In the genomic region with DNA sequence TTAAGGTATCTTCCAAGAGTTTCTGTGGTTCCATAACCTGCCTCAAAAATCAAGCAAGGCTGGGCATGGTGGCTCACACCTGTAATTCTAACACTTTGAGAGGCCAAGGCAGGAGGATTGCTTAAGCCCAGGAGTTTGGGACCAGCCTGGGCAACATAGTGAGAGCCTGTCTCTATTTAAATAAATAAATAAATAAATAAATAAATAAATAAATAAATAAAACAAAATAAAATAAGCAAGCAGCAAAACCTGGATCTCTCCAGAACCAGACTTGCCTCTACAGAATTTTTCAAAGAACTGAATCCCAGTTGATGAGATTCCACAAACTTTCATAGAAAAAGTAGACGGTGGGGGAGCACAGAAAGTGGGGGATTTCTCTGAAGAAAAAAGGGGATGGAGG, we compare ENCODE assay signal across 17 cellular contexts. TPM values are rescaled to one million over a fixed set of nuclear protein-coding genes. Genes with fewer than 3 reads are reported as not detected.
DNase-seq lines count a peak whose midpoint lies in the region; ATAC-seq, FAIRE-seq and TF ChIP-seq lines count a peak whose summit lies in the region.
"Had no signal": no experiment of that assay in that cellular context is flagged by ENCODE, and none has a peak within 500 bp of the region (broad histone marks: within the 10 kb centered on the region; RNA-seq: fewer than 3 reads in every experiment).

No MANE protein-coding gene starts in this region.

- H3K4me2 ChIP-seq in A549, result no peak overlapping the region
- H3K4me2 ChIP-seq in BLaER1 treated with 17β-estradiol and CSF1 and Interleukin-3, amounts not matched to agents 10 nM and 100 nM, result peak overlapping the region in 2 of 11 experiments; percentile 1 to 39; a peak in 1 of 22 replicates

- peaks cover 9% of the 10 kb centered on the region for H3K36me3 Mint-ChIP-seq in T-helper 17 cell (ENCODE audit: low read depth)
- H3K36me3 Mint-ChIP-seq in nephron (ENCODE audit: low read depth), result peaks cover 47% of the 10 kb centered on the region

- H3K27me3 Mint-ChIP-seq in T-helper 17 cell, result no peaks in the 10 kb centered on the region
- H3K27me3 Mint-ChIP-seq in nephron (ENCODE audit: low read depth), result no peaks in the 10 kb centered on the region
- H3K27me3 Mint-ChIP-seq: CD4-positive, CD25-positive, alpha-beta regulatory T cell had no signal

- H3K27me3 ChIP-seq in BLaER1 treated with 17β-estradiol and CSF1 and Interleukin-3, amounts not matched to agents 10 nM and 100 nM, result no peaks in the 10 kb centered on the region; a peak in 1 of 22 replicates

- ATAC-seq in A549 (no peak), T-helper 17 cell (no peak)

- POLR2A ChIA-PET in A549 (lab: Yijun Ruan, JAX), result no interaction called here

- H3K9me3 ChIP-seq in A549, result peaks cover 32% of the 10 kb centered on the region
- peaks cover 29 to 55% (median 50%) of the 10 kb centered on the region in 11 experiments for H3K9me3 ChIP-seq in BLaER1 treated with 17β-estradiol and CSF1 and Interleukin-3, amounts not matched to agents 10 nM and 100 nM (replicated peaks in 1 of 11)
- no peaks in the 10 kb centered on the region for H3K9me3 ChIP-seq in T-helper 17 cell (ENCODE audit: control insufficient read depth, low read length, poor library complexity, severe bottlenecking)

- no peak for TF ChIP-seq POLR2A in A549 (IDR thresholded peaks at IDR 0.05; ENCODE audit: low read length)

- TF ChIP-seq CTCF in A549 (IDR thresholded peaks at IDR 0.05), result no peak
- TF ChIP-seq CTCF in nephron (IDR thresholded peaks at IDR 0.05; ENCODE audit: unreplicated experiment in 3 of 3), result no peak
- no peak for TF ChIP-seq CTCF in GM10266 (IDR thresholded peaks at IDR 0.05; ENCODE audit: control insufficient read depth, insufficient read depth, low read depth, missing control alignments)

- CTCF ChIA-PET in A549 (lab: Yijun Ruan, JAX), result interaction anchor here (0.7 to 2.0 kb wide), 3 partner anchors 35 to 152 kb away, joined by 3 to 5 read pairs (median 4); no protein-coding TSS in a partner anchor

- H3K9me3 Mint-ChIP-seq in nephron, result peaks cover 19% of the 10 kb centered on the region

- no peak for TF ChIP-seq RAD21 in A549 (conservative IDR thresholded peaks at IDR 0.05 in 1 of 2, IDR thresholded peaks at IDR 0.05 in 1 of 2)

- DNase-seq in A549 (ENCODE audit: low read depth in 1 of 2, low spot score in 1 of 2) (no peak), T-helper 17 cell (no peak), GM10266 (ENCODE audit: extremely low spot score) (no peak), DMS53 (lab: John Stamatoyannopoulos, UW) (no peak), NCI-H1436 (lab: John Stamatoyannopoulos, UW) (no peak)
- DNase-seq: CD4-positive, CD25-positive, alpha-beta regulatory T cell; DMS79 treated with DMSO at 0.1 percent for 48 hours; EL; GM23248; H7; IMR-90; KBM-7 had no signal

- H3K36me3 ChIP-seq in BLaER1 treated with 17β-estradiol and CSF1 and Interleukin-3, amounts not matched to agents 10 nM and 100 nM, result peaks cover 37 to 84% (median 72%) of the 10 kb centered on the region in 11 experiments

- H3K4me1 Mint-ChIP-seq in T-helper 17 cell, result peaks cover 52% of the 10 kb centered on the region
- H3K4me1 Mint-ChIP-seq in nephron, result peaks cover 57% of the 10 kb centered on the region

- no peak overlapping the region for H3K4me3 Mint-ChIP-seq in T-helper 17 cell
- H3K4me3 Mint-ChIP-seq in nephron, result no peak overlapping the region
- H3K4me3 Mint-ChIP-seq: CD4-positive, CD25-positive, alpha-beta regulatory T cell had no signal

- peaks cover 21% of the 10 kb centered on the region for H3K4me1 ChIP-seq in A549
- peaks cover 53 to 83% (median 63%) of the 10 kb centered on the region in 10 experiments for H3K4me1 ChIP-seq in BLaER1 treated with 17β-estradiol and CSF1 and Interleukin-3, amounts not matched to agents 10 nM and 100 nM

- 90% methylated on average over 1 of the region's 1 CpG for WGBS in A549 (ENCODE audit: missing lambda C conversion rate)

- FAIRE-seq in A549 (lab: Jason Lieb, UNC), result no peak
- FAIRE-seq: A204.1, G401.6, GM12892 had no signal

- no peak for TF ChIP-seq EP300 in A549 (IDR thresholded peaks at IDR 0.05)

- H3K9ac ChIP-seq in BLaER1 treated with 17β-estradiol and CSF1 and Interleukin-3, amounts not matched to agents 10 nM and 100 nM, result no peak overlapping the region
- H3K9ac ChIP-seq: GM23248 had no signal

- H3K4me3 ChIP-seq in A549, result no peak overlapping the region
- peak overlapping the region in 7 of 10 experiments; percentile 13 to 38 (median 30); a peak in 7 of 20 replicates for H3K4me3 ChIP-seq in BLaER1 treated with 17β-estradiol and CSF1 and Interleukin-3, amounts not matched to agents 10 nM and 100 nM
- H3K4me3 ChIP-seq: GM23248 had no signal

- H3K27ac Mint-ChIP-seq in T-helper 17 cell (peak overlapping the region; percentile 1), nephron (peak overlapping the region; percentile 43 to 67 (median 54))

- H4K20me1 ChIP-seq in BLaER1 treated with 17β-estradiol and CSF1 and Interleukin-3, amounts not matched to agents 10 nM and 100 nM, result peaks cover 26 to 62% (median 50%) of the 10 kb centered on the region in 11 experiments; a peak in 21 of 22 replicates

- H3K27ac ChIP-seq in A549, result no peak overlapping the region
- 0 out of 22 replicates have a peak overlapping the region, but pooled peaks of 1 of the 11 experiments have one; percentile 90 for H3K27ac ChIP-seq in BLaER1 treated with 17β-estradiol and CSF1 and Interleukin-3, amounts not matched to agents 10 nM and 100 nM
- H3K27ac ChIP-seq: GM23248 had no signal

TF ChIP-seq in A549, 52 proteins besides CTCF, POLR2A, EP300 and RAD21:
- TF ChIP-seq, protein P1, sequence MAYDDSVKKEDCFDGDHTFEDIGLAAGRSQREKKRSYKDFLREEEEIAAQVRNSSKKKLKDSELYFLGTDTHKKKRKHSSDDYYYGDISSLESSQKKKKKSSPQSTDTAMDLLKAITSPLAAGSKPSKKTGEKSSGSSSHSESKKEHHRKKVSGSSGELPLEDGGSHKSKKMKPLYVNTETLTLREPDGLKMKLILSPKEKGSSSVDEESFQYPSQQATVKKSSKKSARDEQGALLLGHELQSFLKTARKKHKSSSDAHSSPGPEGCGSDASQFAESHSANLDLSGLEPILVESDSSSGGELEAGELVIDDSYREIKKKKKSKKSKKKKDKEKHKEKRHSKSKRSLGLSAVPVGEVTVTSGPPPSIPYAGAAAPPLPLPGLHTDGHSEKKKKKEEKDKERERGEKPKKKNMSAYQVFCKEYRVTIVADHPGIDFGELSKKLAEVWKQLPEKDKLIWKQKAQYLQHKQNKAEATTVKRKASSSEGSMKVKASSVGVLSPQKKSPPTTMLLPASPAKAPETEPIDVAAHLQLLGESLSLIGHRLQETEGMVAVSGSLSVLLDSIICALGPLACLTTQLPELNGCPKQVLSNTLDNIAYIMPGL (CRISPR knock-in tag; IDR thresholded peaks at IDR 0.05; ENCODE audit: borderline replicate concordance), result no peak
- TF ChIP-seq NPAS2 (CRISPR knock-in tag; IDR thresholded peaks at IDR 0.05; ENCODE audit: borderline replicate concordance) (no peak), ZC3H11A (IDR thresholded peaks at IDR 0.05) (peak; percentile 86)

RNA-seq across cellular contexts. Expression of a gene that starts 12.3 kb away (rescaled TPM):
- polyA plus RNA-seq in A549 (2011; rRNA removed), result 13.4 and 16.9 TPM in 2 replicates
- polyA plus RNA-seq in A549 (2012; cell fraction: cytosol; rRNA removed), result 1.9 and 2.4 TPM in 2 replicates
- polyA plus RNA-seq in A549 (2012; cell fraction: nucleus; rRNA removed), result 1.7 and 2.2 TPM in 2 replicates
- polyA plus RNA-seq in A549 (2017; fragmentation: RNase III; extraction: RNeasy Plus Mini Kit Qiagen cat#74134 plus additional on column Dnase treatment), result 5.4 to 7.0 TPM (median 6.7 TPM) in 3 replicates
- 23.8 and 28.3 TPM in 2 replicates for polyA minus RNA-seq in A549 (2011; rRNA and poly(A)+ RNA removed)
- total RNA-seq in T-helper 17 cell, result 100 to 1,000 TPM; 118 to 119 TPM
